ENCODE assay signal across 9 cellular contexts in genomic region chr16:53511084-53511402, GRCh38. TPM values are rescaled to one million over a fixed set of nuclear protein-coding genes. Genes with fewer than 3 reads are reported as not detected.
DNase-seq lines count a peak whose midpoint lies in the region; ATAC-seq and TF ChIP-seq lines count a peak whose summit lies in the region.
"Had no signal": no experiment of that assay in that cellular context is flagged by ENCODE, and none has a peak within 500 bp of the region (broad histone marks: within the 10 kb centered on the region; RNA-seq: fewer than 3 reads in every experiment).

No MANE protein-coding gene starts in this region.

- POLR2A ChIA-PET in CD4-positive, alpha-beta memory T cell (lab: Charles Lee; ENCODE audit: partially characterized antibody): no interaction called here

- no peaks in the 10 kb centered on the region for H3K36me3 Mint-ChIP-seq in CD4-positive, alpha-beta memory T cell

- no peaks in the 10 kb centered on the region for H3K79me2 ChIP-seq in KMS-11 (ENCODE audit: insufficient read depth, low read depth)
- H3K79me2 ChIP-seq in parathyroid adenoma: no peaks in the 10 kb centered on the region

- H3K27ac ChIP-seq in CD4-positive, alpha-beta memory T cell (ENCODE audit: low read depth, low read length): no peak overlapping the region
- no peak overlapping the region for H3K27ac ChIP-seq in KMS-11
- peak overlapping the region in 8 of 10 donors; percentile 59 to 88 (median 78) for H3K27ac ChIP-seq in heart right ventricle
- H3K27ac ChIP-seq in parathyroid adenoma: no peak overlapping the region

- H3K27ac Mint-ChIP-seq in CD4-positive, alpha-beta memory T cell: peak overlapping the region in 4 of 7 donors; percentile 42 to 79 (median 56)
- H3K27ac Mint-ChIP-seq: activated naive CD4-positive, alpha-beta T cell treated with anti-CD3 and anti-CD28 coated beads for 36 hours had no signal

- TF ChIP-seq CTCF in KMS-11 (conservative IDR thresholded peaks at IDR 0.05; ENCODE audit: low read depth, low read length) (no peak), heart right ventricle (IDR thresholded peaks at IDR 0.05) (no peak), parathyroid adenoma (IDR thresholded peaks at IDR 0.05) (no peak)

- no peaks in the 10 kb centered on the region for H3K9me3 ChIP-seq in CD4-positive, alpha-beta memory T cell (ENCODE audit: control insufficient read depth in 1 of 2, low read length in 2 of 2)
- H3K9me3 ChIP-seq in heart right ventricle (peaks cover 0 to 6% (median 0%) of the 10 kb centered on the region in 11 donors), parathyroid adenoma (ENCODE audit: control insufficient read depth, low read length) (no peaks in the 10 kb centered on the region)
- H3K9me3 ChIP-seq: tibial nerve had no signal

- no peak overlapping the region for H3K9ac ChIP-seq in KMS-11
- H3K9ac ChIP-seq in parathyroid adenoma: no peak overlapping the region

- peaks cover 25% of the 10 kb centered on the region for H3K4me1 ChIP-seq in CD4-positive, alpha-beta memory T cell (ENCODE audit: insufficient read depth, low read length)
- H3K4me1 ChIP-seq in KMS-11 (ENCODE audit: low read depth, poor library complexity, severe bottlenecking) (no peaks in the 10 kb centered on the region), heart right ventricle (peaks cover 0 to 35% (median 25%) of the 10 kb centered on the region in 9 donors), parathyroid adenoma (no peaks in the 10 kb centered on the region)

- DNase-seq in CD4-positive, alpha-beta memory T cell: no peak
- DNase-seq in heart right ventricle (no peak), C1 segment of cervical spinal cord (lab: John Stamatoyannopoulos, UW) (no peak), COR-L47 (lab: John Stamatoyannopoulos, UW) (no peak)

- intact Hi-C loops in CD4-positive, alpha-beta memory T cell (cut with micrococcal nuclease): loop anchor here (2.0 to 5.0 kb wide), 4 partner anchors 54 to 380 kb away; partner anchors contain the start of gene RBL2
- intact Hi-C loops in heart right ventricle (cut with DNase I): no loop called here

- no peaks in the 10 kb centered on the region for H3K27me3 ChIP-seq in CD4-positive, alpha-beta memory T cell (ENCODE audit: insufficient read depth, low read length)
- H3K27me3 ChIP-seq in KMS-11 (ENCODE audit: insufficient read depth, low read depth): no peaks in the 10 kb centered on the region
- H3K27me3 ChIP-seq in heart right ventricle: no peaks in the 10 kb centered on the region
- no peaks in the 10 kb centered on the region for H3K27me3 ChIP-seq in parathyroid adenoma (ENCODE audit: control insufficient read depth, insufficient read depth, low read length)
- H3K27me3 ChIP-seq: tibial nerve had no signal

- H3K4me1 Mint-ChIP-seq in CD4-positive, alpha-beta memory T cell: peaks cover 28 to 55% (median 43%) of the 10 kb centered on the region in 4 donors

- CTCF ChIA-PET in CD4-positive, alpha-beta memory T cell (lab: Charles Lee; ENCODE audit: partially characterized antibody): interaction anchor here (1.2 to 1.6 kb wide), 2 partner anchors 34 to 451 kb away, joined by 3 to 4 read pairs; no protein-coding TSS in a partner anchor

- peak overlapping the region in 1 of 8 donors; percentile 57 for H3K4me3 Mint-ChIP-seq in CD4-positive, alpha-beta memory T cell

- peaks cover 0 to 2% (median 0%) of the 10 kb centered on the region in 8 donors for H3K9me3 Mint-ChIP-seq in CD4-positive, alpha-beta memory T cell
- H3K9me3 Mint-ChIP-seq: activated naive CD4-positive, alpha-beta T cell treated with anti-CD3 and anti-CD28 coated beads for 36 hours had no signal

- ATAC-seq in heart right ventricle (peak in 1 of 8 donors; percentile 16), HG03108 (IDR thresholded peaks at IDR 0.05; ENCODE audit: unreplicated experiment) (no peak)

- WGBS in heart right ventricle, 2 donors: 88 to 90% methylated on average over 6 of the region's 6 CpGs

- no peaks in the 10 kb centered on the region for H3K27me3 Mint-ChIP-seq in CD4-positive, alpha-beta memory T cell

- H4K20me1 ChIP-seq in KMS-11 (ENCODE audit: insufficient read depth): no peaks in the 10 kb centered on the region

- H2AFZ ChIP-seq in KMS-11 (ENCODE audit: low read depth) (peak overlapping the region; percentile 16; the same call in 1 of the 2 replicates), parathyroid adenoma (peak overlapping the region; percentile 56)

- H3K4me3 ChIP-seq in CD4-positive, alpha-beta memory T cell (ENCODE audit: low read length in 2 of 2): no peak overlapping the region
- H3K4me3 ChIP-seq in KMS-11 (IDR thresholded peaks at IDR 0.05; ENCODE audit: insufficient read depth, low read depth, low read length): no peak overlapping the region
- no peak overlapping the region for H3K4me3 ChIP-seq in heart right ventricle
- H3K4me3 ChIP-seq in parathyroid adenoma (ENCODE audit: low read depth, low read length): no peak overlapping the region
- H3K4me3 ChIP-seq: tibial nerve had no signal

- H3K36me3 ChIP-seq in CD4-positive, alpha-beta memory T cell (ENCODE audit: insufficient read depth, low read length): no peaks in the 10 kb centered on the region
- H3K36me3 ChIP-seq in KMS-11 (ENCODE audit: insufficient read depth): no peaks in the 10 kb centered on the region
- H3K36me3 ChIP-seq in heart right ventricle: no peaks in the 10 kb centered on the region
- no peaks in the 10 kb centered on the region for H3K36me3 ChIP-seq in parathyroid adenoma (ENCODE audit: control insufficient read depth, insufficient read depth, low read length)
- H3K36me3 ChIP-seq: tibial nerve had no signal

- no peak overlapping the region for H3K4me2 ChIP-seq in KMS-11
- no peak overlapping the region for H3K4me2 ChIP-seq in parathyroid adenoma (ENCODE audit: low read length)

RNA-seq across cellular contexts. Expression of gene AKTIP, which starts 8.0 kb away (rescaled TPM):
- total RNA-seq in CD4-positive, alpha-beta memory T cell: 100 to 1,000 TPM in 1 of 2 experiments, 10 to 100 TPM in 1; 97.4 to 103 TPM
- polyA plus RNA-seq in CD4-positive, alpha-beta memory T cell: 10 to 100 TPM; 61.2 to 75.3 TPM
- 100 to 1,000 TPM in 1 of 10 donors, 10 to 100 TPM in 9; 61.4 to 105 (median 75.6) TPM for total RNA-seq in heart right ventricle
- polyA plus RNA-seq in heart right ventricle: 10 to 100 TPM; 33.4 to 48.7 TPM

Comparison
In these comparisons a context has a peak if more than half of its experiments do, and no peak if none do; other contexts are left out.
1. H3K27ac ChIP-seq: peak in heart right ventricle (8 of 10); none in CD4-positive, alpha-beta memory T cell (single experiment), KMS-11 (single experiment) and parathyroid adenoma (single experiment).